In genomic region chr16:80997139-80997798, GRCh38 we compare ENCODE assay signal across 8 cellular contexts. TPM values are rescaled to one million over a fixed set of nuclear protein-coding genes. Genes with fewer than 3 reads are reported as not detected.
A peak's percentile ranks its signal among the peaks of the same experiment; 100 is the strongest.
DNase-seq lines count a peak whose midpoint lies in the region; ATAC-seq, FAIRE-seq and TF ChIP-seq lines count a peak whose summit lies in the region.

No MANE protein-coding gene starts in this region.

- ATAC-seq in HG03095 (IDR thresholded peaks at IDR 0.05; ENCODE audit: unreplicated experiment): peak; percentile 51

- H3K27me3 ChIP-seq in astrocyte (ENCODE audit: insufficient read depth, low read length) (no peaks in the 10 kb centered on the region), trophoblast cell (ENCODE audit: insufficient read depth, low read length) (no peaks in the 10 kb centered on the region)

- DNase-seq in activated T-cell treated with anti-CD3 and anti-CD28 coated beads, Interleukin-2, amount 50 U/mL, for 24 hours: no peak
- no peak for DNase-seq in activated T-cell treated with anti-CD3 and anti-CD28 coated beads for 4 hours
- peak; percentile 36 for DNase-seq in astrocyte (ENCODE audit: low read depth)
- peak; percentile 70 to 96 for DNase-seq in trophoblast cell
- DNase-seq in DMS 273 treated with DMSO at 0.1 percent for 48 hours (lab: John Stamatoyannopoulos, UW): no peak
- DNase-seq in NCI-H2227 (lab: John Stamatoyannopoulos, UW; ENCODE audit: unreplicated experiment): no peak
- no peak for DNase-seq in NCI-H748 treated with DMSO at 0.1 percent for 48 hours (lab: John Stamatoyannopoulos, UW)

- no peak overlapping the region for H3K4ac ChIP-seq in trophoblast cell (ENCODE audit: low read depth, low read length)

- peak overlapping the region; percentile 73 for H3K4me3 Mint-ChIP-seq in activated T-cell treated with anti-CD3 and anti-CD28 coated beads, Interleukin-2, amount 50 U/mL, for 24 hours
- H3K4me3 Mint-ChIP-seq in astrocyte (ENCODE audit: unreplicated experiment): no peak overlapping the region

- H2AK5ac ChIP-seq in trophoblast cell (ENCODE audit: low read length): no peak overlapping the region

- H3K9me3 ChIP-seq in astrocyte (ENCODE audit: insufficient read depth, low read depth, low read length) (no peaks in the 10 kb centered on the region), trophoblast cell (ENCODE audit: insufficient read depth, low read depth, low read length) (no peaks in the 10 kb centered on the region)

- H2BK120ac ChIP-seq in trophoblast cell (ENCODE audit: insufficient read depth, low read length, poor library complexity): no peak overlapping the region

- no peak overlapping the region for H4K12ac ChIP-seq in trophoblast cell (ENCODE audit: low read depth, low read length)

- H3K79me1 ChIP-seq in trophoblast cell (ENCODE audit: low read length): peaks cover 1% of the 10 kb centered on the region

- peaks cover 74% of the 10 kb centered on the region for H3K4me1 Mint-ChIP-seq in activated T-cell treated with anti-CD3 and anti-CD28 coated beads, Interleukin-2, amount 50 U/mL, for 24 hours (ENCODE audit: low read depth)
- H3K4me1 Mint-ChIP-seq in astrocyte (ENCODE audit: low read depth, unreplicated experiment): peaks cover 26% of the 10 kb centered on the region

- no peak overlapping the region for H2AFZ ChIP-seq in astrocyte (ENCODE audit: low read depth, low read length)
- no peak overlapping the region for H2AFZ ChIP-seq in trophoblast cell (ENCODE audit: insufficient read depth, low read length, poor library complexity)

- H3K36me3 ChIP-seq in astrocyte (ENCODE audit: insufficient read depth, low read length) (peaks cover 2% of the 10 kb centered on the region), trophoblast cell (ENCODE audit: control insufficient read depth in 1 of 2, insufficient read depth in 2 of 2, low read length in 2 of 2) (peaks cover 0 to 3% of the 10 kb centered on the region in 2 experiments)

- no CpG with 5 or more reads among the region's 9 CpGs for WGBS in trophoblast cell (ENCODE audit: extremely low coverage, insufficient coverage, insufficient read length)

- no peak overlapping the region for H2BK5ac ChIP-seq in trophoblast cell (ENCODE audit: low read depth, low read length, poor library complexity)

- H3K18ac ChIP-seq in trophoblast cell (ENCODE audit: low read length): no peak overlapping the region

- H3K14ac ChIP-seq in trophoblast cell (ENCODE audit: low read length): no peak overlapping the region

- peaks cover 24% of the 10 kb centered on the region for H3K4me1 ChIP-seq in astrocyte (ENCODE audit: insufficient read depth, low read length)
- peaks cover 2% of the 10 kb centered on the region in 2 experiments for H3K4me1 ChIP-seq in trophoblast cell (ENCODE audit: control insufficient read depth in 1 of 2, insufficient read depth in 2 of 2, low read length in 2 of 2)

- H3K23ac ChIP-seq in trophoblast cell (ENCODE audit: low read length): no peak overlapping the region

- H3K27ac Mint-ChIP-seq in activated T-cell treated with anti-CD3 and anti-CD28 coated beads, Interleukin-2, amount 50 U/mL, for 24 hours: peak overlapping the region; percentile 91
- no peak overlapping the region for H3K27ac Mint-ChIP-seq in astrocyte (ENCODE audit: unreplicated experiment)

- FAIRE-seq in astrocyte (lab: Jason Lieb, UNC): no peak

- H3K36me3 Mint-ChIP-seq in activated T-cell treated with anti-CD3 and anti-CD28 coated beads, Interleukin-2, amount 50 U/mL, for 24 hours (ENCODE audit: low read depth): peaks cover 70% of the 10 kb centered on the region
- H3K36me3 Mint-ChIP-seq in astrocyte (ENCODE audit: low read depth, unreplicated experiment): no peaks in the 10 kb centered on the region

- H4K8ac ChIP-seq in trophoblast cell (ENCODE audit: low read depth, low read length): no peak overlapping the region

- H3K27ac ChIP-seq in astrocyte (ENCODE audit: low read depth, low read length): no peak overlapping the region
- no peak overlapping the region for H3K27ac ChIP-seq in trophoblast cell (ENCODE audit: low read depth, low read length)

- no peak overlapping the region for H4K91ac ChIP-seq in trophoblast cell (ENCODE audit: low read depth, low read length)

- no peak overlapping the region for H2BK12ac ChIP-seq in trophoblast cell (ENCODE audit: low read length)

- no peak overlapping the region for H3K4me2 ChIP-seq in astrocyte (ENCODE audit: low read length)
- no peak overlapping the region for H3K4me2 ChIP-seq in trophoblast cell (ENCODE audit: low read length)

- H3K4me3 ChIP-seq in astrocyte (ENCODE audit: insufficient read depth, low read depth, low read length) (no peak overlapping the region), trophoblast cell (ENCODE audit: low read depth, low read length) (no peak overlapping the region)

- H3K9ac ChIP-seq in astrocyte (ENCODE audit: low read length) (no peak overlapping the region), trophoblast cell (ENCODE audit: low read length) (no peak overlapping the region)

- peaks cover 22% of the 10 kb centered on the region for H4K20me1 ChIP-seq in astrocyte (ENCODE audit: insufficient read depth, low read length)

- H3K79me2 ChIP-seq in astrocyte (ENCODE audit: insufficient read depth, low read length) (peaks cover 91% of the 10 kb centered on the region), trophoblast cell (ENCODE audit: control insufficient read depth, insufficient read depth, low read length, poor library complexity) (peaks cover 4% of the 10 kb centered on the region)

- no peaks in the 10 kb centered on the region for H3K9me3 Mint-ChIP-seq in activated T-cell treated with anti-CD3 and anti-CD28 coated beads, Interleukin-2, amount 50 U/mL, for 24 hours
- no peaks in the 10 kb centered on the region for H3K9me3 Mint-ChIP-seq in astrocyte (ENCODE audit: unreplicated experiment)

- TF ChIP-seq CTCF in astrocyte (IDR thresholded peaks at IDR 0.05; ENCODE audit: insufficient read depth, low read depth, low read length): no peak

- no peaks in the 10 kb centered on the region for H3K27me3 Mint-ChIP-seq in activated T-cell treated with anti-CD3 and anti-CD28 coated beads, Interleukin-2, amount 50 U/mL, for 24 hours
- H3K27me3 Mint-ChIP-seq in astrocyte (ENCODE audit: low read depth, unreplicated experiment): no peaks in the 10 kb centered on the region

RNA-seq across cellular contexts. Expression of gene CMC2, which starts 9.4 kb away (rescaled TPM):
- 52.8 and 54.2 TPM in 2 replicates for total RNA-seq in astrocyte
- polyA plus RNA-seq in trophoblast cell (2013): 133 and 138 TPM in 2 replicates

RNA-seq across cellular contexts. Expression of gene CENPN, which starts 9.7 kb away (rescaled TPM):
- 12.6 and 16.4 TPM in 2 replicates for total RNA-seq in astrocyte
- 51.1 and 54.3 TPM in 2 replicates for polyA plus RNA-seq in trophoblast cell (2013)

RNA-seq across cellular contexts. Expression of gene ATMIN, which starts 38.4 kb away (rescaled TPM):
- 32.6 and 40.0 TPM in 2 replicates for total RNA-seq in astrocyte
- polyA plus RNA-seq in trophoblast cell (2013): 70.1 and 72.4 TPM in 2 replicates

Comparison
In these comparisons a context has a peak if more than half of its experiments do, and no peak if none do; other contexts are left out.
1. DNase-seq: peak in astrocyte (single experiment) and trophoblast cell (2 of 2); none in activated T-cell treated with anti-CD3 and anti-CD28 coated beads, Interleukin-2, amount 50 U/mL, for 24 hours (single experiment), activated T-cell treated with anti-CD3 and anti-CD28 coated beads for 4 hours (single experiment), DMS 273 treated with DMSO at 0.1 percent for 48 hours (single experiment), NCI-H2227 (single experiment) and NCI-H748 treated with DMSO at 0.1 percent for 48 hours (single experiment).